Comparison of ENCODE assay signal across 8 cellular contexts in genomic region chr4:119314356-119314755, GRCh38. TPM values are rescaled to one million over a fixed set of nuclear protein-coding genes. Genes with fewer than 3 reads are reported as not detected.
DNase-seq lines count a peak whose midpoint lies in the region; ATAC-seq, FAIRE-seq and TF ChIP-seq lines count a peak whose summit lies in the region.

No MANE protein-coding gene starts in this region.

- H3K27me3 ChIP-seq in adrenal gland: no peaks in the 10 kb centered on the region
- no peaks in the 10 kb centered on the region for H3K27me3 ChIP-seq in upper lobe of left lung

- WGBS in adrenal gland, 4 donors: 19 to 35% (median 25%) methylated on average over 4 of the region's 4 CpGs
- 6 to 11% methylated on average over 4 of the region's 4 CpGs for WGBS in upper lobe of left lung, 2 donors

- H3K27ac ChIP-seq in adrenal gland (no peak overlapping the region), upper lobe of left lung (no peak overlapping the region)

- no peak for DNase-seq in stimulated activated naive CD8-positive, alpha-beta T cell treated with anti-CD3 and anti-CD28 coated beads, Interleukin-15, amount 100 ng/mL, for 72 hours
- no peak for DNase-seq in stimulated activated naive CD8-positive, alpha-beta T cell treated with anti-CD3 and anti-CD28 coated beads, Interleukin-15, Interleukin-2, amounts not matched to agents 100 U/mL and 50 U/mL, for 24 hours
- DNase-seq in NCI-H2171 (lab: John Stamatoyannopoulos, UW): peak; percentile 20
- peak in 5 of 7 donors; percentile 14 to 58 (median 22) for DNase-seq in adrenal gland
- peak; percentile 44 for DNase-seq in iPS-NIHi11 (ENCODE audit: low spot score)
- DNase-seq in upper lobe of left lung: no peak
- DNase-seq in H54 (ENCODE audit: insufficient read length, low spot score): no peak

- H3K4me3 Mint-ChIP-seq in stimulated activated naive CD8-positive, alpha-beta T cell treated with anti-CD3 and anti-CD28 coated beads, Interleukin-15, amount 100 ng/mL, for 72 hours: no peak overlapping the region

- H3K4me1 Mint-ChIP-seq in stimulated activated naive CD8-positive, alpha-beta T cell treated with anti-CD3 and anti-CD28 coated beads, Interleukin-15, amount 100 ng/mL, for 72 hours: no peaks in the 10 kb centered on the region

- no peak for FAIRE-seq in H54 (lab: Jason Lieb, UNC)

- intact Hi-C loops in adrenal gland (cut with DNase I): loop anchor here in 1 of 2 donors (10.0 kb wide), 1 partner anchor 420 kb away; no protein-coding TSS in a partner anchor

- H3K36me3 ChIP-seq in adrenal gland (replicated peaks in 1 of 2) (no peaks in the 10 kb centered on the region), upper lobe of left lung (no peaks in the 10 kb centered on the region)

- TF ChIP-seq CTCF in adrenal gland (IDR thresholded peaks at IDR 0.05) (peak; percentile 8 to 68 (median 54)), upper lobe of left lung (IDR thresholded peaks at IDR 0.05) (peak in 3 of 6 experiments; percentile 43 to 51 (median 46))

- TF ChIP-seq EP300 in upper lobe of left lung (IDR thresholded peaks at IDR 0.05): no peak

- H3K4me1 ChIP-seq in adrenal gland (replicated peaks in 1 of 2) (no peaks in the 10 kb centered on the region), upper lobe of left lung (no peaks in the 10 kb centered on the region)

- no peak overlapping the region for H3K27ac Mint-ChIP-seq in stimulated activated naive CD8-positive, alpha-beta T cell treated with anti-CD3 and anti-CD28 coated beads, Interleukin-15, amount 100 ng/mL, for 72 hours

- TF ChIP-seq POLR2A in adrenal gland (IDR thresholded peaks at IDR 0.05) (no peak), upper lobe of left lung (IDR thresholded peaks at IDR 0.05) (no peak), H54 (IDR thresholded peaks at IDR 0.05; ENCODE audit: low read depth, low read length) (no peak)

- peaks cover 6% of the 10 kb centered on the region for H3K27me3 Mint-ChIP-seq in stimulated activated naive CD8-positive, alpha-beta T cell treated with anti-CD3 and anti-CD28 coated beads, Interleukin-15, amount 100 ng/mL, for 72 hours

- H3K9me3 Mint-ChIP-seq in stimulated activated naive CD8-positive, alpha-beta T cell treated with anti-CD3 and anti-CD28 coated beads, Interleukin-15, amount 100 ng/mL, for 72 hours: no peaks in the 10 kb centered on the region

- no peak overlapping the region for H3K4me3 ChIP-seq in adrenal gland
- no peak overlapping the region for H3K4me3 ChIP-seq in upper lobe of left lung

- H3K9me3 ChIP-seq in adrenal gland (replicated peaks in 1 of 3): no peaks in the 10 kb centered on the region
- no peaks in the 10 kb centered on the region for H3K9me3 ChIP-seq in upper lobe of left lung

- peak; percentile 80 for ATAC-seq in stimulated activated naive CD8-positive, alpha-beta T cell treated with anti-CD3 and anti-CD28 coated beads, Interleukin-15, amount 100 ng/mL, for 72 hours
- ATAC-seq in stimulated activated naive CD8-positive, alpha-beta T cell treated with anti-CD3 and anti-CD28 coated beads, Interleukin-15, Interleukin-2, amounts not matched to agents 100 U/mL and 50 U/mL, for 24 hours: no peak
- ATAC-seq in HG02678 (IDR thresholded peaks at IDR 0.05; ENCODE audit: unreplicated experiment) (peak; percentile 77), upper lobe of left lung (ENCODE audit: low FRiP score in 2 of 2) (peak; percentile 79 to 84)

RNA-seq across cellular contexts. Expression of gene FABP2, which starts 7.6 kb away (rescaled TPM):
- total RNA-seq in adrenal gland (under 1 TPM in 3 of 8 donors, not detected in 5; 0.11 to 0.77 (median 0.50) TPM), upper lobe of left lung (not detected)
- polyA plus RNA-seq in adrenal gland: under 1 TPM in 2 of 3 donors, not detected in 1; 0.22 to 0.34 TPM

Comparison
In these comparisons a context has a peak if more than half of its experiments do, and no peak if none do; other contexts are left out.
1. DNase-seq: peak in NCI-H2171 (single experiment), adrenal gland (5 of 7) and iPS-NIHi11 (single experiment); none in stimulated activated naive CD8-positive, alpha-beta T cell treated with anti-CD3 and anti-CD28 coated beads, Interleukin-15, amount 100 ng/mL, for 72 hours (0 of 2), stimulated activated naive CD8-positive, alpha-beta T cell treated with anti-CD3 and anti-CD28 coated beads, Interleukin-15, Interleukin-2, amounts not matched to agents 100 U/mL and 50 U/mL, for 24 hours (single experiment), upper lobe of left lung (0 of 2) and H54 (single experiment).